In the genomic region with DNA sequence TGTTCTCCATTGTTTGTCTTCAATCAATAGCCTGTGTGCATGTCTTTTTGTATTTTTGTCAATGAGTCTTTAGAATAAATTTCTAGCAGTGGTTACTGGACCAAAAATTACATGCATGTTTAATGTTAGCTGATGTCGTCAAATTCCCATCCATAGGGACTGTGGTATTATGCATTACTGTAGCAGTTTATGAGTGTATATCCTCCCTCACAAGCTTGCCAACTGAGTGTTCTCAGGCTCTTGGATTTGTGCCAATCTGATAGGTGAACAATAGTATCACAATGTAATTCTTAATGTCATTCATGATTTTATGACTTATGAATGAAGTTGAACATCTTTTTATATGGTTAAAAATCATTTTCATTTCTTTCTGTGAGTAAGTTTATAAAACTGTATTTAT, we compare ENCODE assay signal across 15 cellular contexts. TPM values are rescaled to one million over a fixed set of nuclear protein-coding genes. Genes with fewer than 3 reads are reported as not detected.
DNase-seq lines count a peak whose midpoint lies in the region; ATAC-seq, FAIRE-seq and TF ChIP-seq lines count a peak whose summit lies in the region.
"Had no signal": no experiment of that assay in that cellular context is flagged by ENCODE, and none has a peak within 500 bp of the region (broad histone marks: within the 10 kb centered on the region; RNA-seq: fewer than 3 reads in every experiment).

No MANE protein-coding gene starts in this region.

- H3K27me3 ChIP-seq in breast epithelium = no peaks in the 10 kb centered on the region
- H3K27me3 ChIP-seq in endothelial cell of umbilical vein (ENCODE audit: control insufficient read depth in 2 of 2, insufficient read depth in 2 of 2, low read length in 2 of 2) = no peaks in the 10 kb centered on the region
- no peaks in the 10 kb centered on the region for H3K27me3 ChIP-seq in right atrium auricular region
- H3K27me3 ChIP-seq in PC-9 (ENCODE audit: insufficient read depth, low read depth) = no peaks in the 10 kb centered on the region

- FAIRE-seq in endothelial cell of umbilical vein (lab: Jason Lieb, UNC) = peak; percentile 74

- H3K4me3 Mint-ChIP-seq in MCF 10A (ENCODE audit: unreplicated experiment) = no peak overlapping the region
- H3K4me3 Mint-ChIP-seq in stimulated activated effector memory CD8-positive, alpha-beta T cell treated with anti-CD3 and anti-CD28 coated beads, Interleukin-12 subunit alpha, Interleukin-12 subunit beta, amount 100 ng/mL, for 72 hours = no peak overlapping the region
- H3K4me3 Mint-ChIP-seq: T-cell had no signal

- BruUV-seq in MCF 10A (replicated peaks; lab: Mats Ljungman, UMichigan) = no TSS peak
- BruUV-seq in endothelial cell of umbilical vein (replicated peaks; lab: Mats Ljungman, UMichigan) = no TSS peak
- BruUV-seq in PC-9 (replicated peaks; lab: Mats Ljungman, UMichigan) = no TSS peak

- peaks cover 22% of the 10 kb centered on the region for H3K4me1 Mint-ChIP-seq in MCF 10A (ENCODE audit: insufficient read depth, unreplicated experiment)
- peaks cover 6% of the 10 kb centered on the region for H3K4me1 Mint-ChIP-seq in stimulated activated effector memory CD8-positive, alpha-beta T cell treated with anti-CD3 and anti-CD28 coated beads, Interleukin-12 subunit alpha, Interleukin-12 subunit beta, amount 100 ng/mL, for 72 hours
- H3K4me1 Mint-ChIP-seq: T-cell had no signal

- H3K4me3 ChIP-seq in breast epithelium (no peak overlapping the region), endothelial cell of umbilical vein (replicated peaks in 1 of 3; ENCODE audit: insufficient read depth in 1 of 3, low read depth in 1 of 3, low read length in 3 of 3) (no peak overlapping the region), right atrium auricular region (no peak overlapping the region), PC-9 (no peak overlapping the region)

- H3K9ac ChIP-seq in endothelial cell of umbilical vein (replicated peaks; ENCODE audit: extremely low read depth, insufficient read depth, low read length) = no peak overlapping the region
- H3K9ac ChIP-seq: parathyroid adenoma had no signal

- intact Hi-C loops in MCF 10A (cut with micrococcal nuclease) (no loop called here), breast epithelium (cut with DNase I; ENCODE audit: low total_unique reads) (no loop called here), endothelial cell of umbilical vein (cut with micrococcal nuclease) (no loop called here), PC-9 (cut with micrococcal nuclease; ENCODE audit: unreplicated experiment) (no loop called here)

- H3K27ac ChIP-seq in breast epithelium = no peak overlapping the region
- no peak overlapping the region for H3K27ac ChIP-seq in endothelial cell of umbilical vein (ENCODE audit: insufficient read depth, low read depth, low read length)
- no peak overlapping the region for H3K27ac ChIP-seq in right atrium auricular region
- no peak overlapping the region for H3K27ac ChIP-seq in PC-9
- H3K27ac ChIP-seq: parathyroid adenoma had no signal

- DNase-seq in MCF 10A (ENCODE audit: unreplicated experiment) (peak; percentile 78), breast epithelium (ENCODE audit: low spot score in 2 of 2) (no peak), NCI-H69 (lab: John Stamatoyannopoulos, UW) (peak; percentile 56), endothelial cell of umbilical vein (ENCODE audit: low read depth, low spot score) (peak; percentile 92), right atrium auricular region (ENCODE audit: low spot score) (no peak), PC-9 (no peak)
- DNase-seq in stimulated activated effector memory CD8-positive, alpha-beta T cell treated with anti-CD3 and anti-CD28 coated beads, Interleukin-12 subunit alpha, Interleukin-12 subunit beta, amount 100 ng/mL, for 72 hours (ENCODE audit: low spot score in 2 of 2) = no peak
- DNase-seq: activated naive CD4-positive, alpha-beta T cell treated with Interleukin-2 at 50 U/mL for 16 hours; MM.1S; NCI-H2227 treated with DMSO at 0.1 percent for 48 hours; OCI-M1; stimulated activated CD4-positive, alpha-beta T cell treated with anti-CD3 and anti-CD28 coated beads, Interleukin-12 subunit alpha, Interleukin-12 subunit beta, amount 100 ng/mL, for 4 hours; T-cell had no signal

- TF ChIP-seq POLR2A in breast epithelium (IDR thresholded peaks at IDR 0.05) (no peak), endothelial cell of umbilical vein (IDR thresholded peaks at IDR 0.05; ENCODE audit: low read depth, low read length) (no peak)

- peaks cover 15% of the 10 kb centered on the region for H3K9me3 Mint-ChIP-seq in MCF 10A (ENCODE audit: unreplicated experiment)
- no peaks in the 10 kb centered on the region for H3K9me3 Mint-ChIP-seq in stimulated activated effector memory CD8-positive, alpha-beta T cell treated with anti-CD3 and anti-CD28 coated beads, Interleukin-12 subunit alpha, Interleukin-12 subunit beta, amount 100 ng/mL, for 72 hours

- H3K79me2 ChIP-seq in endothelial cell of umbilical vein (ENCODE audit: control insufficient read depth, insufficient read depth, low read length) = no peaks in the 10 kb centered on the region
- H3K79me2 ChIP-seq in PC-9 (ENCODE audit: low read depth) = 0 out of 2 replicates have a peak, but pooled peaks cover 9% of the 10 kb centered on the region

- H3K4me1 ChIP-seq in breast epithelium (no peaks in the 10 kb centered on the region), endothelial cell of umbilical vein (ENCODE audit: control insufficient read depth, extremely low read depth, insufficient read depth, low read length) (peaks cover 6% of the 10 kb centered on the region), right atrium auricular region (peaks cover 0 to 4% of the 10 kb centered on the region in 2 donors), PC-9 (replicated peaks; ENCODE audit: insufficient read depth) (no peaks in the 10 kb centered on the region)
- H3K4me1 ChIP-seq: parathyroid adenoma had no signal

- ATAC-seq in stimulated activated effector memory CD8-positive, alpha-beta T cell treated with anti-CD3 and anti-CD28 coated beads, Interleukin-12 subunit alpha, Interleukin-12 subunit beta, amount 100 ng/mL, for 72 hours = peak; percentile 70
- ATAC-seq in HG03045 (IDR thresholded peaks at IDR 0.05; ENCODE audit: unreplicated experiment) = no peak
- ATAC-seq: T-cell had no signal

- POLR2A ChIA-PET in MCF 10A (lab: Yijun Ruan, JAX) = interaction anchor here (0.8 to 7.3 kb wide), 2 partner anchors 12 to 25 kb away, joined by 3 to 67 read pairs; a partner anchor contains a TSS
- POLR2A ChIA-PET in endothelial cell of umbilical vein (lab: Charles Lee) = no interaction called here
- POLR2A ChIA-PET in PC-9 (lab: Charles Lee; ENCODE audit: unreplicated experiment) = no interaction called here

- H3K9me3 ChIP-seq in breast epithelium = no peaks in the 10 kb centered on the region
- H3K9me3 ChIP-seq in endothelial cell of umbilical vein (replicated peaks; ENCODE audit: control insufficient read depth, insufficient read depth, low read length) = no peaks in the 10 kb centered on the region
- H3K9me3 ChIP-seq in right atrium auricular region = no peaks in the 10 kb centered on the region
- no peaks in the 10 kb centered on the region for H3K9me3 ChIP-seq in PC-9 (ENCODE audit: insufficient read depth, low read depth)

- CTCF ChIA-PET in MCF 10A (lab: Yijun Ruan, JAX) = interaction anchor here (0.6 to 1.3 kb wide), 4 partner anchors 11 to 474 kb away, joined by 3 read pairs; no protein-coding TSS in a partner anchor
- CTCF ChIA-PET in endothelial cell of umbilical vein (lab: Charles Lee) = interaction anchor here (0.9 to 1.8 kb wide), 5 partner anchors 9 to 38 kb away, joined by 3 to 5 read pairs (median 3); no protein-coding TSS in a partner anchor
- CTCF ChIA-PET in PC-9 (lab: Charles Lee) = no interaction called here

- H3K4me2 ChIP-seq in endothelial cell of umbilical vein (ENCODE audit: insufficient read depth, low read length) (no peak overlapping the region), PC-9 (no peak overlapping the region)

- H4K20me1 ChIP-seq in endothelial cell of umbilical vein (replicated peaks; ENCODE audit: control insufficient read depth, extremely low read depth, insufficient read depth, low read length) = no peaks in the 10 kb centered on the region
- H4K20me1 ChIP-seq in PC-9 (ENCODE audit: insufficient read depth) = no peaks in the 10 kb centered on the region

- H3K36me3 ChIP-seq in breast epithelium (no peaks in the 10 kb centered on the region), endothelial cell of umbilical vein (ENCODE audit: control insufficient read depth in 2 of 2, extremely low read depth in 1 of 2, insufficient read depth in 2 of 2, low read length in 2 of 2) (no peaks in the 10 kb centered on the region), right atrium auricular region (no peaks in the 10 kb centered on the region), PC-9 (ENCODE audit: low read depth) (no peaks in the 10 kb centered on the region; the same call in 1 of the 2 replicates)

- H2AFZ ChIP-seq in endothelial cell of umbilical vein (ENCODE audit: low read depth, low read length) (no peak overlapping the region), PC-9 (no peak overlapping the region)
- H2AFZ ChIP-seq: parathyroid adenoma had no signal

- no peaks in the 10 kb centered on the region for H3K9me1 ChIP-seq in endothelial cell of umbilical vein (replicated peaks; ENCODE audit: control insufficient read depth, extremely low read depth, insufficient read depth, low read length)

- no peaks in the 10 kb centered on the region for H3K9me2 ChIP-seq in PC-9 (ENCODE audit: insufficient read depth)

- peaks cover 10% of the 10 kb centered on the region for H3K36me3 Mint-ChIP-seq in MCF 10A (ENCODE audit: insufficient read depth, unreplicated experiment)
- no peaks in the 10 kb centered on the region for H3K36me3 Mint-ChIP-seq in stimulated activated effector memory CD8-positive, alpha-beta T cell treated with anti-CD3 and anti-CD28 coated beads, Interleukin-12 subunit alpha, Interleukin-12 subunit beta, amount 100 ng/mL, for 72 hours

- H3K27me3 Mint-ChIP-seq in MCF 10A (ENCODE audit: insufficient read depth, unreplicated experiment) = no peaks in the 10 kb centered on the region

- TF ChIP-seq CTCF in MCF 10A (IDR thresholded peaks at IDR 0.05; ENCODE audit: unreplicated experiment) = no peak
- TF ChIP-seq CTCF in breast epithelium (IDR thresholded peaks at IDR 0.05) = no peak
- no peak for TF ChIP-seq CTCF in endothelial cell of umbilical vein (IDR thresholded peaks at IDR 0.05; ENCODE audit: extremely low read depth in 1 of 2, insufficient read depth in 1 of 2, low read depth in 1 of 2, low read length in 2 of 2)
- TF ChIP-seq CTCF in right atrium auricular region (IDR thresholded peaks at IDR 0.05) = no peak
- TF ChIP-seq CTCF in PC-9 (conservative IDR thresholded peaks at IDR 0.05) = no peak

- H3F3A ChIP-seq in PC-9 (ENCODE audit: insufficient read depth, low read depth) = no peaks in the 10 kb centered on the region

- dilution Hi-C loops in endothelial cell of umbilical vein (cut with MboI; ENCODE audit: extremely low pct_ligation_motif_present, low sequenced_read_pairs) = no loop called here

- no peak overlapping the region for H3K27ac Mint-ChIP-seq in MCF 10A (ENCODE audit: low read depth, unreplicated experiment)
- no peak overlapping the region for H3K27ac Mint-ChIP-seq in stimulated activated effector memory CD8-positive, alpha-beta T cell treated with anti-CD3 and anti-CD28 coated beads, Interleukin-12 subunit alpha, Interleukin-12 subunit beta, amount 100 ng/mL, for 72 hours
- H3K27ac Mint-ChIP-seq: T-cell had no signal

RNA-seq across cellular contexts. Expression of a gene that starts 13.0 kb away (rescaled TPM):
- total RNA-seq in MCF 10A (2022) (97.0 and 98.1 TPM in 2 replicates), breast epithelium (10 to 100 TPM; 13.1 to 18.4 (median 15.4) TPM), endothelial cell of umbilical vein (8.8 and 14.9 TPM in 2 replicates), right atrium auricular region (10 to 100 TPM; 10.8 to 13.2 TPM), PC-9 (2021) (21.5 and 22.3 TPM in 2 replicates)
- 2.9 TPM in 2 replicates for polyA plus RNA-seq in endothelial cell of umbilical vein
- polyA plus RNA-seq in endothelial cell of umbilical vein (2011; cell fraction: cytosol; rRNA removed) = 4.7 and 5.5 TPM in 2 replicates
- 5.7 and 5.9 TPM in 2 replicates for polyA plus RNA-seq in endothelial cell of umbilical vein (2011; cell fraction: nucleus; rRNA removed)
- 6.9 and 9.5 TPM in 2 replicates for polyA plus RNA-seq in endothelial cell of umbilical vein (2012)
- 2.6 and 3.5 TPM in 2 replicates for polyA minus RNA-seq in endothelial cell of umbilical vein
- polyA minus RNA-seq in endothelial cell of umbilical vein (2011; cell fraction: cytosol; rRNA and poly(A)+ RNA removed) = 3.2 TPM
- polyA minus RNA-seq in endothelial cell of umbilical vein (2011; cell fraction: nucleus; rRNA and poly(A)+ RNA removed) = 3.5 and 3.7 TPM in 2 replicates

Comparison
In these comparisons a context has a peak if more than half of its experiments do, and no peak if none do; other contexts are left out.
1. DNase-seq: peak in MCF 10A (single experiment), NCI-H69 (single experiment) and endothelial cell of umbilical vein (single experiment); none in breast epithelium (0 of 2), stimulated activated effector memory CD8-positive, alpha-beta T cell treated with anti-CD3 and anti-CD28 coated beads, Interleukin-12 subunit alpha, Interleukin-12 subunit beta, amount 100 ng/mL, for 72 hours (0 of 2), right atrium auricular region (single experiment) and PC-9 (0 of 2).